Comparison of ENCODE assay signal across 13 cellular contexts in genomic region chr13:71759506-71760225, GRCh38.
A peak's percentile ranks its signal among the peaks of the same experiment; 100 is the strongest.
DNase-seq lines count a peak whose midpoint lies in the region; ATAC-seq lines count a peak whose summit lies in the region.
"Had no signal": no experiment of that assay in that cellular context is flagged by ENCODE, and none has a peak within 500 bp of the region (broad histone marks: within the 10 kb centered on the region; RNA-seq: fewer than 3 reads in every experiment).

No MANE protein-coding gene starts in this region.

- peak overlapping the region; percentile 80 for H3K4me3 ChIP-seq in endocrine pancreas (ENCODE audit: control insufficient read depth, insufficient read depth, low read length)
- H3K4me3 ChIP-seq in mucosa of stomach (ENCODE audit: low read length): no peak overlapping the region
- H3K4me3 ChIP-seq: thyroid gland had no signal

- H3K9ac ChIP-seq in endocrine pancreas (ENCODE audit: control insufficient read depth, insufficient read depth, low read length): peak overlapping the region; percentile 66
- H3K9ac ChIP-seq in mucosa of stomach (ENCODE audit: low read length): peak overlapping the region; percentile 5

- no peaks in the 10 kb centered on the region for H3K36me3 ChIP-seq in endocrine pancreas (ENCODE audit: control insufficient read depth, insufficient read depth, low read length)
- no peaks in the 10 kb centered on the region for H3K36me3 ChIP-seq in mucosa of stomach (ENCODE audit: control insufficient read depth, insufficient read depth, low read length)
- H3K36me3 ChIP-seq: thyroid gland had no signal

- ATAC-seq in GM21367 (IDR thresholded peaks at IDR 0.05; ENCODE audit: unreplicated experiment) (no peak), HG03280 (IDR thresholded peaks at IDR 0.05; ENCODE audit: unreplicated experiment) (no peak)
- ATAC-seq: activated T-cell treated with anti-CD3 and anti-CD28 coated beads, Interleukin-2, amount 50 U/mL, for 4 hours had no signal

- H3K27me3 ChIP-seq in endocrine pancreas (ENCODE audit: control insufficient read depth, insufficient read depth, low read length): no peaks in the 10 kb centered on the region
- H3K27me3 ChIP-seq in mucosa of stomach (ENCODE audit: control insufficient read depth, insufficient read depth, low read length): no peaks in the 10 kb centered on the region
- H3K27me3 ChIP-seq: thyroid gland had no signal

- H3K4me1 ChIP-seq in endocrine pancreas (ENCODE audit: control insufficient read depth, insufficient read depth, low read length) (peaks cover 31% of the 10 kb centered on the region), mucosa of stomach (ENCODE audit: control insufficient read depth, insufficient read depth, low read length) (no peaks in the 10 kb centered on the region)

- DNase-seq in DMS79 (lab: John Stamatoyannopoulos, UW) (peak; percentile 4), NCI-H1105 treated with DMSO at 0.1 percent for 48 hours (lab: John Stamatoyannopoulos, UW) (peak; percentile 74), A172 (ENCODE audit: low spot score) (no peak), NCI-H1436 treated with DMSO at 0.1 percent for 48 hours (lab: John Stamatoyannopoulos, UW) (no peak)
- DNase-seq: activated CD4-positive, alpha-beta T cell treated with anti-CD3 and anti-CD28 coated beads, Interleukin-2, amount 50 U/mL, for 1 hour; activated T-cell treated with anti-CD3 and anti-CD28 coated beads, Interleukin-2, amount 50 U/mL, for 4 hours; NCI-H526 treated with DMSO at 0.1 percent for 48 hours; stimulated activated CD8-positive, alpha-beta memory T cell treated with anti-CD3 and anti-CD28 coated beads, Interleukin-4, amount 100 ng/mL, for 48 hours; thyroid gland had no signal

- H3K9me3 ChIP-seq in endocrine pancreas (ENCODE audit: control insufficient read depth, low read length): no peaks in the 10 kb centered on the region
- H3K9me3 ChIP-seq in mucosa of stomach (ENCODE audit: control insufficient read depth, low read length): no peaks in the 10 kb centered on the region
- H3K9me3 ChIP-seq: thyroid gland had no signal

Comparison
In these comparisons a context has a peak if more than half of its experiments do, and no peak if none do; other contexts are left out.
1. DNase-seq: peak in DMS79 (single experiment) and NCI-H1105 treated with DMSO at 0.1 percent for 48 hours (single experiment); none in A172 (single experiment) and NCI-H1436 treated with DMSO at 0.1 percent for 48 hours (single experiment).